In genomic region chr12:120115066-120115465, GRCh38 we compare ENCODE assay signal across 9 cellular contexts. TPM values are rescaled to one million over a fixed set of nuclear protein-coding genes. Genes with fewer than 3 reads are reported as not detected.
DNase-seq lines count a peak whose midpoint lies in the region; ATAC-seq and TF ChIP-seq lines count a peak whose summit lies in the region.
"Had no signal": no experiment of that assay in that cellular context is flagged by ENCODE, and none has a peak within 500 bp of the region (broad histone marks: within the 10 kb centered on the region; RNA-seq: fewer than 3 reads in every experiment).

No MANE protein-coding gene starts in this region.

- no peaks in the 10 kb centered on the region for H3K27me3 ChIP-seq in gastroesophageal sphincter

- peaks cover 0 to 81% (median 34%) of the 10 kb centered on the region in 3 donors for H3K4me1 ChIP-seq in gastroesophageal sphincter

- H3K27ac ChIP-seq in gastroesophageal sphincter = peak overlapping the region in 1 of 4 donors; percentile 98

- peaks cover 0 to 23% of the 10 kb centered on the region in 2 donors for H3K36me3 ChIP-seq in gastroesophageal sphincter

- 60 to 94% methylated on average over 2 to 3 of the region's 3 CpGs for WGBS in gastroesophageal sphincter (ENCODE audit: low coverage in 1 of 2), 2 donors

- peak overlapping the region; percentile 71 to 78 for H3K4me3 ChIP-seq in gastroesophageal sphincter

- CTCF ChIA-PET in activated CD4-positive, alpha-beta memory T cell treated with anti-CD3 and anti-CD28 coated beads for 36 hours (lab: Charles Lee) = interaction anchor here (3.1 to 4.0 kb wide), 2 partner anchors 28 to 87 kb away, joined by 16 to 18 read pairs; partner anchors contain the start of gene RPLP0

- no peaks in the 10 kb centered on the region for H3K27me3 Mint-ChIP-seq in T-helper 1 cell treated with Interleukin-12 subunit alpha and Interleukin-12 subunit beta and Interleukin-4 antibody, amounts not matched to agents 30 μg/mL and 1 μg/mL, for 36 hours (ENCODE audit: low read depth)
- no peaks in the 10 kb centered on the region for H3K27me3 Mint-ChIP-seq in activated CD4-positive, alpha-beta memory T cell treated with anti-CD3 and anti-CD28 coated beads for 36 hours
- H3K27me3 Mint-ChIP-seq in stimulated activated naive B cell treated with anti-CD40 and anti-IgM and Interleukin-4, amounts not matched to agents 10 μg/mL and 1 μg/mL and 100 μg/mL, for 72 hours = no peaks in the 10 kb centered on the region

- no peak for DNase-seq in T-helper 1 cell
- peak; percentile 28 for DNase-seq in activated CD4-positive, alpha-beta memory T cell treated with anti-CD3 and anti-CD28 coated beads for 36 hours
- DNase-seq in stimulated activated naive B cell treated with anti-CD40 and anti-IgM and Interleukin-4, amounts not matched to agents 10 μg/mL and 1 μg/mL and 100 μg/mL, for 72 hours = no peak
- DNase-seq in NCI-H526 treated with DMSO at 0.1 percent for 48 hours (lab: John Stamatoyannopoulos, UW) = no peak
- no peak for DNase-seq in AG08396 (ENCODE audit: low spot score)
- DNase-seq: NCI-H1048 had no signal

- POLR2A ChIA-PET in activated CD4-positive, alpha-beta memory T cell treated with anti-CD3 and anti-CD28 coated beads for 36 hours (lab: Charles Lee) = interaction anchor here (1.0 to 10.6 kb wide), 6 partner anchors 8 to 177 kb away, joined by 3 to 131 read pairs (median 6); partner anchors contain the start of genes RNU4-2 and RPLP0

- no peak for ATAC-seq in gastroesophageal sphincter
- ATAC-seq in stimulated activated naive B cell treated with anti-CD40 and anti-IgM and Interleukin-4, amounts not matched to agents 10 μg/mL and 1 μg/mL and 100 μg/mL, for 72 hours (replicated peaks) = no peak
- no peak for ATAC-seq in GM18870 (IDR thresholded peaks at IDR 0.05; ENCODE audit: unreplicated experiment)

- H3K9me3 Mint-ChIP-seq in T-helper 1 cell treated with Interleukin-12 subunit alpha and Interleukin-12 subunit beta and Interleukin-4 antibody, amounts not matched to agents 30 μg/mL and 1 μg/mL, for 36 hours = no peaks in the 10 kb centered on the region
- H3K9me3 Mint-ChIP-seq in activated CD4-positive, alpha-beta memory T cell treated with anti-CD3 and anti-CD28 coated beads for 36 hours = no peaks in the 10 kb centered on the region
- no peaks in the 10 kb centered on the region for H3K9me3 Mint-ChIP-seq in stimulated activated naive B cell treated with anti-CD40 and anti-IgM and Interleukin-4, amounts not matched to agents 10 μg/mL and 1 μg/mL and 100 μg/mL, for 72 hours

- intact Hi-C loops in activated CD4-positive, alpha-beta memory T cell treated with anti-CD3 and anti-CD28 coated beads for 36 hours (cut with micrococcal nuclease) = loop anchor here (5.0 kb wide), 1 partner anchor 147 kb away; no protein-coding TSS in a partner anchor

- peak overlapping the region; percentile 94 for H3K4me3 Mint-ChIP-seq in T-helper 1 cell treated with Interleukin-12 subunit alpha and Interleukin-12 subunit beta and Interleukin-4 antibody, amounts not matched to agents 30 μg/mL and 1 μg/mL, for 36 hours
- peak overlapping the region; percentile 92 for H3K4me3 Mint-ChIP-seq in activated CD4-positive, alpha-beta memory T cell treated with anti-CD3 and anti-CD28 coated beads for 36 hours
- peak overlapping the region; percentile 98 to 100 for H3K4me3 Mint-ChIP-seq in stimulated activated naive B cell treated with anti-CD40 and anti-IgM and Interleukin-4, amounts not matched to agents 10 μg/mL and 1 μg/mL and 100 μg/mL, for 72 hours

- no peak for TF ChIP-seq EP300 in gastroesophageal sphincter (IDR thresholded peaks at IDR 0.05)

- H3K4me1 Mint-ChIP-seq in T-helper 1 cell treated with Interleukin-12 subunit alpha and Interleukin-12 subunit beta and Interleukin-4 antibody, amounts not matched to agents 30 μg/mL and 1 μg/mL, for 36 hours (ENCODE audit: low read depth) = peaks cover 68% of the 10 kb centered on the region
- H3K4me1 Mint-ChIP-seq in activated CD4-positive, alpha-beta memory T cell treated with anti-CD3 and anti-CD28 coated beads for 36 hours (ENCODE audit: low read depth) = peaks cover 67% of the 10 kb centered on the region
- peaks cover 61 to 86% of the 10 kb centered on the region in 2 donors for H3K4me1 Mint-ChIP-seq in stimulated activated naive B cell treated with anti-CD40 and anti-IgM and Interleukin-4, amounts not matched to agents 10 μg/mL and 1 μg/mL and 100 μg/mL, for 72 hours

- H3K27ac Mint-ChIP-seq in T-helper 1 cell treated with Interleukin-12 subunit alpha and Interleukin-12 subunit beta and Interleukin-4 antibody, amounts not matched to agents 30 μg/mL and 1 μg/mL, for 36 hours = peak overlapping the region; percentile 81
- peak overlapping the region; percentile 90 for H3K27ac Mint-ChIP-seq in activated CD4-positive, alpha-beta memory T cell treated with anti-CD3 and anti-CD28 coated beads for 36 hours
- peak overlapping the region; percentile 52 for H3K27ac Mint-ChIP-seq in stimulated activated naive B cell treated with anti-CD40 and anti-IgM and Interleukin-4, amounts not matched to agents 10 μg/mL and 1 μg/mL and 100 μg/mL, for 72 hours

- peaks cover 31% of the 10 kb centered on the region for H3K36me3 Mint-ChIP-seq in T-helper 1 cell treated with Interleukin-12 subunit alpha and Interleukin-12 subunit beta and Interleukin-4 antibody, amounts not matched to agents 30 μg/mL and 1 μg/mL, for 36 hours (ENCODE audit: low read depth)
- H3K36me3 Mint-ChIP-seq in activated CD4-positive, alpha-beta memory T cell treated with anti-CD3 and anti-CD28 coated beads for 36 hours = peaks cover 32% of the 10 kb centered on the region
- H3K36me3 Mint-ChIP-seq in stimulated activated naive B cell treated with anti-CD40 and anti-IgM and Interleukin-4, amounts not matched to agents 10 μg/mL and 1 μg/mL and 100 μg/mL, for 72 hours = peaks cover 20 to 53% of the 10 kb centered on the region in 2 donors

- TF ChIP-seq CTCF in gastroesophageal sphincter (IDR thresholded peaks at IDR 0.05) = no peak

- no peaks in the 10 kb centered on the region for H3K9me3 ChIP-seq in gastroesophageal sphincter

- TF ChIP-seq POLR2A in gastroesophageal sphincter (IDR thresholded peaks at IDR 0.05) = no peak

RNA-seq across cellular contexts. Expression of gene RAB35, which starts 1.5 kb away (rescaled TPM):
- total RNA-seq in activated CD4-positive, alpha-beta memory T cell treated with anti-CD3 and anti-CD28 coated beads for 36 hours = 10 to 100 TPM; 62.1 to 66.4 TPM
- total RNA-seq in gastroesophageal sphincter = 10 to 100 TPM; 37.5 to 42.3 (median 41.7) TPM
